In the genomic region with DNA sequence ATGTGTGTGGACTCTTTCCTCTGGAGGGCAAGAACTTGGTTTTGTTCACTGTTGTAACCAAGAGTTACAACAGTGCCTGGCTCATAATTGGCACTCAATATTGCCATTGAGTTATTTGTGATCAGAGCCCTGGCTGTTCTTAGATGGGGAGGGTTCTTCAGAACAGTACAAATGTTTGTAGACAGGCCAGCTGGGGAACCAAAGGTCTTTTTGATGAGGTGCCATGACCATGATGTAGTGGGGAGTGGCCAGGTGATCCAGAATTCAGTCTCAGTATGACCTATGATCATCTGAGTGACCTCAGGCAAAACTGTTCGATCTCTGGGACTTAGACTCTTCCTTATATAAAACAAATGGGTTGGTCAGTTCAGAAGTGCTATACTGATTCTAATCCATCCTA, we compare ENCODE assay signal across 20 cellular contexts. TPM values are rescaled to one million over a fixed set of nuclear protein-coding genes. Genes with fewer than 3 reads are reported as not detected.
A peak's percentile ranks its signal among the peaks of the same experiment; 100 is the strongest.
DNase-seq lines count a peak whose midpoint lies in the region; ATAC-seq, FAIRE-seq and TF ChIP-seq lines count a peak whose summit lies in the region.
"Had no signal": no experiment of that assay in that cellular context is flagged by ENCODE, and none has a peak within 500 bp of the region (broad histone marks: within the 10 kb centered on the region; RNA-seq: fewer than 3 reads in every experiment).

No MANE protein-coding gene starts in this region.

- FAIRE-seq in K562 (lab: Jason Lieb, UNC), result no peak
- FAIRE-seq: GM12891, GM18507 had no signal

- H3K36me3 ChIP-seq in K562 (ENCODE audit: control insufficient read depth, insufficient read depth, low read length) (peaks cover 2% of the 10 kb centered on the region; the same call in 2 of the 3 replicates), mesendoderm (ENCODE audit: control insufficient read depth, insufficient read depth, low read length) (no peaks in the 10 kb centered on the region)

- in situ Hi-C loops in K562 (cut with MboI), result no loop called here

- H3K27ac ChIP-seq in K562 (ENCODE audit: extremely low read depth, low read depth, low read length) (peak overlapping the region; percentile 14; the same call in 1 of the 3 replicates), mesendoderm (ENCODE audit: low read depth, low read length) (peak overlapping the region; percentile 12), right cardiac atrium (ENCODE audit: low read length) (no peak overlapping the region)
- H3K27ac ChIP-seq: GM23248 had no signal

- CTCF ChIA-PET in K562 (lab: Yijun Ruan, JAX; ENCODE audit: low intra/inter-chr PET ratio), result no interaction called here

- H3K9me3 ChIP-seq in K562 (replicated peaks; ENCODE audit: control insufficient read depth, insufficient read depth, low read depth, low read length) (no peaks in the 10 kb centered on the region), right cardiac atrium (ENCODE audit: control insufficient read depth, low read length) (no peaks in the 10 kb centered on the region)
- H3K9me3 ChIP-seq: BLaER1 treated with 17β-estradiol and CSF1 and Interleukin-3, amounts not matched to agents 10 nM and 100 nM had no signal

- no peak overlapping the region for H3K27ac Mint-ChIP-seq in activated T-cell treated with anti-CD3 and anti-CD28 coated beads, Interleukin-2, amount 50 U/mL, for 72 hours
- H3K27ac Mint-ChIP-seq: B cell; CD8-positive, alpha-beta T cell; HFFc6 had no signal

- DNase-seq in GF-D8 (lab: John Stamatoyannopoulos, UW) (peak; percentile 17), K562 (ENCODE audit: extremely low read depth in 1 of 4, low spot score in 3 of 4) (no peak), mesendoderm (no peak), right cardiac atrium (no peak), pons (ENCODE audit: low spot score) (no peak)
- no peak for DNase-seq in activated T-cell treated with anti-CD3 and anti-CD28 coated beads, Interleukin-2, amount 50 U/mL, for 72 hours
- DNase-seq: CD8-positive, alpha-beta T cell; COR-L47; DMS 273 treated with DMSO at 0.1 percent for 48 hours; DMS53; DND-41; EL; GM23248; H7; HFFc6 had no signal

- H3K4ac ChIP-seq in mesendoderm (ENCODE audit: low read depth, low read length), result no peak overlapping the region

- peaks cover 3 to 4% of the 10 kb centered on the region in 2 donors for H3K36me3 Mint-ChIP-seq in activated T-cell treated with anti-CD3 and anti-CD28 coated beads, Interleukin-2, amount 50 U/mL, for 72 hours (ENCODE audit: insufficient read depth in 2 of 2)
- H3K36me3 Mint-ChIP-seq: CD8-positive, alpha-beta T cell had no signal

- H4K20me1 ChIP-seq in K562 (replicated peaks; ENCODE audit: control insufficient read depth, insufficient read depth, low read length), result no peaks in the 10 kb centered on the region

- H3K4me1 Mint-ChIP-seq in activated T-cell treated with anti-CD3 and anti-CD28 coated beads, Interleukin-2, amount 50 U/mL, for 72 hours (ENCODE audit: low read depth), result peaks cover 30% of the 10 kb centered on the region

- H2BK120ac ChIP-seq in mesendoderm (ENCODE audit: low read depth, low read length), result no peak overlapping the region

- H3K79me2 ChIP-seq in K562 (ENCODE audit: control insufficient read depth, insufficient read depth, low read length) (peaks cover 18% of the 10 kb centered on the region), mesendoderm (ENCODE audit: control insufficient read depth, insufficient read depth, low read length) (peaks cover 6% of the 10 kb centered on the region)

- no TSS peak for BruUV-seq in K562 (replicated peaks; lab: Mats Ljungman, UMichigan)

- POLR2A ChIA-PET in K562 (lab: Yijun Ruan, JAX), result interaction anchor here (0.6 to 1.4 kb wide), 4 partner anchors 11 to 195 kb away, joined by 3 to 10 read pairs (median 4); no protein-coding TSS in a partner anchor

- H3K4me1 ChIP-seq in K562 (replicated peaks in 1 of 2; ENCODE audit: control insufficient read depth in 2 of 2, insufficient read depth in 2 of 2, low read length in 2 of 2), result peaks cover 21 to 55% of the 10 kb centered on the region in 2 experiments; a peak in 4 of 5 replicates
- no peaks in the 10 kb centered on the region for H3K4me1 ChIP-seq in mesendoderm (ENCODE audit: control insufficient read depth, low read depth, low read length)
- no peaks in the 10 kb centered on the region for H3K4me1 ChIP-seq in right cardiac atrium (ENCODE audit: control insufficient read depth, insufficient read depth, low read length)

- no peak overlapping the region for H2AK5ac ChIP-seq in mesendoderm (ENCODE audit: low read length)

- TF ChIP-seq CTCF in K562 (IDR thresholded peaks at IDR 0.05 in 2 of 3, conservative IDR thresholded peaks at IDR 0.05 in 1 of 3; ENCODE audit: insufficient read depth in 2 of 3, low read depth in 1 of 3, low read length in 3 of 3), result no peak

- no peak overlapping the region for H2BK15ac ChIP-seq in mesendoderm (replicated peaks; ENCODE audit: low read depth)

- H3K4me3 Mint-ChIP-seq in activated T-cell treated with anti-CD3 and anti-CD28 coated beads, Interleukin-2, amount 50 U/mL, for 72 hours, result no peak overlapping the region
- H3K4me3 Mint-ChIP-seq: B cell; CD8-positive, alpha-beta T cell; HFFc6 had no signal

- no peak for TF ChIP-seq POLR2A in K562 (conservative IDR thresholded peaks at IDR 0.05)

- no peak for TF ChIP-seq EP300 in K562 (IDR thresholded peaks at IDR 0.05; ENCODE audit: low read length)

- no peak overlapping the region for H3K9ac ChIP-seq in K562 (ENCODE audit: insufficient read depth in 1 of 2, low read depth in 2 of 2, low read length in 2 of 2)
- no peak overlapping the region for H3K9ac ChIP-seq in mesendoderm (ENCODE audit: low read length)
- H3K9ac ChIP-seq: BLaER1 treated with 17β-estradiol and CSF1 and Interleukin-3, amounts not matched to agents 10 nM and 100 nM; GM23248 had no signal

- H3K79me1 ChIP-seq in mesendoderm (ENCODE audit: low read length), result peaks cover 4% of the 10 kb centered on the region

- H3K27me3 ChIP-seq in K562 (ENCODE audit: control insufficient read depth in 2 of 2, insufficient read depth in 2 of 2, low read length in 2 of 2) (no peaks in the 10 kb centered on the region), mesendoderm (ENCODE audit: insufficient read depth, low read length, poor library complexity) (no peaks in the 10 kb centered on the region), right cardiac atrium (ENCODE audit: control insufficient read depth, insufficient read depth) (no peaks in the 10 kb centered on the region)
- H3K27me3 ChIP-seq: BLaER1 treated with 17β-estradiol and CSF1 and Interleukin-3, amounts not matched to agents 10 nM and 100 nM had no signal

- H3K4me2 ChIP-seq in K562 (ENCODE audit: insufficient read depth, low read length), result peak overlapping the region; percentile 73; the same call in 1 of the 2 replicates
- H3K4me2 ChIP-seq in mesendoderm (ENCODE audit: low read length), result no peak overlapping the region

- H4K5ac ChIP-seq in mesendoderm (ENCODE audit: low read length), result no peak overlapping the region

- H3K27me3 Mint-ChIP-seq in activated T-cell treated with anti-CD3 and anti-CD28 coated beads, Interleukin-2, amount 50 U/mL, for 72 hours (ENCODE audit: low read depth), result no peaks in the 10 kb centered on the region
- H3K27me3 Mint-ChIP-seq: B cell had no signal

- intact Hi-C loops in K562 (cut with micrococcal nuclease), result loop anchor here (10.0 kb wide), 1 partner anchor 240 kb away; no protein-coding TSS in a partner anchor
- intact Hi-C loops in right cardiac atrium (cut with DNase I), result loop anchor here in 1 of 4 donors (5.0 kb wide), 1 partner anchor 118 kb away; no protein-coding TSS in a partner anchor

- H3K56ac ChIP-seq in mesendoderm (ENCODE audit: low read length), result no peak overlapping the region

- no peak overlapping the region for H4K8ac ChIP-seq in mesendoderm (ENCODE audit: low read depth, low read length)

- H3K4me3 ChIP-seq in K562, result no peak overlapping the region
- H3K4me3 ChIP-seq in mesendoderm (ENCODE audit: low read length), result no peak overlapping the region
- no peak overlapping the region for H3K4me3 ChIP-seq in right cardiac atrium (ENCODE audit: low read length)
- H3K4me3 ChIP-seq: BLaER1 treated with 17β-estradiol and CSF1 and Interleukin-3, amounts not matched to agents 10 nM and 100 nM; GM23248 had no signal

- 71% methylated on average over 1 of the region's 1 CpG for WGBS in K562 (ENCODE audit: insufficient coverage, low coverage, missing lambda C conversion rate)
- no CpG with 5 or more reads among the region's 1 CpG for WGBS in mesendoderm (ENCODE audit: extremely low coverage, insufficient coverage, low lambda C conversion rate)
- WGBS in right cardiac atrium, result 94% methylated on average over 1 of the region's 1 CpG

- peaks cover 0 to 5% of the 10 kb centered on the region in 2 donors for H3K9me3 Mint-ChIP-seq in activated T-cell treated with anti-CD3 and anti-CD28 coated beads, Interleukin-2, amount 50 U/mL, for 72 hours
- H3K9me3 Mint-ChIP-seq: CD8-positive, alpha-beta T cell; HFFc6 had no signal

- H2AFZ ChIP-seq in K562 (ENCODE audit: low read depth, low read length), result no peak overlapping the region
- H2AFZ ChIP-seq: GM23248 had no signal

- H3K18ac ChIP-seq in mesendoderm (ENCODE audit: low read length), result no peak overlapping the region

- H2BK5ac ChIP-seq in mesendoderm (ENCODE audit: low read length), result no peak overlapping the region

- ATAC-seq in K562 (no peak), right cardiac atrium (no peak)
- ATAC-seq in activated T-cell treated with anti-CD3 and anti-CD28 coated beads, Interleukin-2, amount 50 U/mL, for 72 hours (replicated peaks in 1 of 2), result no peak
- ATAC-seq: CD8-positive, alpha-beta T cell; HCT116 had no signal

- H3K9me1 ChIP-seq in K562 (ENCODE audit: control insufficient read depth, insufficient read depth, low read length), result no peaks in the 10 kb centered on the region

- H3K23ac ChIP-seq in mesendoderm (ENCODE audit: low read length), result no peak overlapping the region

- TF ChIP-seq RAD21 in K562 (CRISPR knock-in tag; conservative IDR thresholded peaks at IDR 0.05 in 1 of 2, IDR thresholded peaks at IDR 0.05 in 1 of 2), result no peak

RNA-seq across cellular contexts. Expression of a gene that starts 3.3 kb away (rescaled TPM):
- 108 and 130 TPM in 2 replicates for total RNA-seq in K562 (2011; cell fraction: chromatin; rRNA removed; ENCODE audit: low replicate concordance)
- total RNA-seq in K562 (2011; cell fraction: nucleolus; rRNA removed), result 98.2 and 105 TPM in 2 replicates
- total RNA-seq in K562 (2011; cell fraction: nucleoplasm; rRNA removed), result 109 and 139 TPM in 2 replicates
- total RNA-seq in K562 (2014; rRNA removed) (45.3 and 59.7 TPM in 2 replicates), K562 (2014; rRNA removed; fragmentation: Illumina TruSeq; extraction: Trizol) (48.8 and 54.3 TPM in 2 replicates), K562 (2015; rRNA removed; fragmentation: Illumina TruSeq; extraction: Trizol) (57.4 and 63.8 TPM in 2 replicates), K562 (2021) (83.8 and 93.8 TPM in 2 replicates), right cardiac atrium (10 to 100 TPM in 3 of 4 donors, 1 to 10 TPM in 1; 9.8 to 16.3 (median 14.1) TPM)
- polyA plus RNA-seq in K562 (2011; rRNA removed) (85.7 and 137 TPM in 2 replicates), K562 (2014; fragmentation: Illumina TruSeq; extraction: Trizol) (83.1 and 94.2 TPM in 2 replicates), K562 (2014; fragmentation: Nextera tagmentation; extraction: Ambion mirVana) (10 to 100 TPM; 32.6 to 38.2 TPM), K562 (2014; rRNA removed) (62.8 and 64.8 TPM in 2 replicates), right cardiac atrium (10.5 TPM)
- polyA plus RNA-seq in K562 (2011; cell fraction: cytosol; rRNA removed), result 83.7 and 86.2 TPM in 2 replicates
- polyA plus RNA-seq in K562 (2011; cell fraction: nucleus; rRNA removed), result 173 and 183 TPM in 2 replicates
- 59.1 and 104 TPM in 2 replicates for polyA plus RNA-seq in K562 (2012)
- 66.6 and 90.9 TPM in 2 replicates for polyA minus RNA-seq in K562 (2011; rRNA and poly(A)+ RNA removed)
- 62.9 and 70.8 TPM in 2 replicates for polyA minus RNA-seq in K562 (2011; cell fraction: cytosol; rRNA and poly(A)+ RNA removed)
- polyA minus RNA-seq in K562 (2011; cell fraction: nucleus; rRNA and poly(A)+ RNA removed), result 80.4 and 108 TPM in 2 replicates
- polyA plus RNA-seq in mesendoderm (2013, experiment 1 of 2), result 21.5 TPM
- 19.4 TPM for polyA plus RNA-seq in mesendoderm (2013, experiment 2 of 2)
- 10 to 100 TPM; 52.3 to 63.7 TPM for total RNA-seq in activated T-cell treated with anti-CD3 and anti-CD28 coated beads, Interleukin-2, amount 50 U/mL, for 72 hours
